1 cellular context compared by ENCODE assay signal in the genomic region with DNA sequence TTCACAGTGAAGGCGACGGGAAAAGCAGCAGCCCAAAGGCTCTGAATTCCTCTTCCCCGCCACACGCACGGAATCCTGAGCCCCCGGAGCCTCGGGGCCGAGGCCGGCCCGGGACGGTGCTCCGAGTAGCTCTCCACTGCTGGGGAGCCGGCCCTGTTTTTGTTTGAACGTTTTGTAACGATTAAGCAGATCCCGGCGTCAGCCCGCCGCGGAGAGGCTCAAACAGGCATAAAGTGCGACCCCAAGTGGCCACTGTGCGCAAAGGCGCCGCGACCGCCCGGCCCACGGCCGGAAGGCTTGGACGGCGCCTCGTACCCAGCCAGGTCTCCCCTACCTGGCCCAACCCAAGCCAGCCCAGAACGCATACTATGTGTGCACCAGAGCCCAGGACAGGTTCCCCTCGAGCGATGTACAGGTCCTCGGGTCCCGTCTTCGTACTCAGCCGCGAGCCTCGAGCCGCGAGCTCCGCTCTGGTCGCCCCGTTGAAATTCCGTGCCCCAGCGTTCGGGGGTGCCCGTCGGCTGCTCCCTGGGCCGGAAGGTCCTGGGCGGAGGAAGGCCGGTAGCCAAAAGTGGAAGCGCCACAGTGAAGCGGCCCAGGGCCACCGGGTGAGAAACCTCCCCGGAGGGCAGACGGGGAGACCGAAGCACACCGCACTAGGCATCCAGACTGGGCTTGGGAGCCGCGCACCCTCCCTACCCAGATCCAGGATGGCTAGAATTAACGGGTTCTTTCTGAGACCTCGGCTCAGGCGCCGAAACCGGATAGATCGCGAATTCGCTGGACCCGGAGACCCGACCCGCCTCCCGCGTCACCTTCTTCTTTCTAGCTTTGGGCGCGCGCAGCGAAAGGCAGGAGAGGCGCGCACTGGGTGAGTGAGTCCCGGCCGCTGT.
TF ChIP-seq lines count a peak whose summit lies in the region.

No MANE protein-coding gene starts in this region.

TF ChIP-seq in HepG2, 621 proteins besides CTCF, POLR2A, EP300 and RAD21 (continued from another document and continues in another):
- TF ChIP-seq, protein P1, sequence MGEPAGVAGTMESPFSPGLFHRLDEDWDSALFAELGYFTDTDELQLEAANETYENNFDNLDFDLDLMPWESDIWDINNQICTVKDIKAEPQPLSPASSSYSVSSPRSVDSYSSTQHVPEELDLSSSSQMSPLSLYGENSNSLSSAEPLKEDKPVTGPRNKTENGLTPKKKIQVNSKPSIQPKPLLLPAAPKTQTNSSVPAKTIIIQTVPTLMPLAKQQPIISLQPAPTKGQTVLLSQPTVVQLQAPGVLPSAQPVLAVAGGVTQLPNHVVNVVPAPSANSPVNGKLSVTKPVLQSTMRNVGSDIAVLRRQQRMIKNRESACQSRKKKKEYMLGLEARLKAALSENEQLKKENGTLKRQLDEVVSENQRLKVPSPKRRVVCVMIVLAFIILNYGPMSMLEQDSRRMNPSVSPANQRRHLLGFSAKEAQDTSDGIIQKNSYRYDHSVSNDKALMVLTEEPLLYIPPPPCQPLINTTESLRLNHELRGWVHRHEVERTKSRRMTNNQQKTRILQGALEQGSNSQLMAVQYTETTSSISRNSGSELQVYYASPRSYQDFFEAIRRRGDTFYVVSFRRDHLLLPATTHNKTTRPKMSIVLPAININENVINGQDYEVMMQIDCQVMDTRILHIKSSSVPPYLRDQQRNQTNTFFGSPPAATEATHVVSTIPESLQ (CRISPR knock-in tag; conservative IDR thresholded peaks at IDR 0.05): no peak; the same call in 1 of the 2 replicates
- TF ChIP-seq ZNF768 (CRISPR knock-in tag; IDR thresholded peaks at IDR 0.05): no peak; the same call in 1 of the 2 replicates
- no peak; the same call in 1 of the 2 replicates for TF ChIP-seq ZNF607 (CRISPR knock-in tag; IDR thresholded peaks at IDR 0.05; ENCODE audit: borderline replicate concordance)
- TF ChIP-seq KDM2A (CRISPR knock-in tag; IDR thresholded peaks at IDR 0.05; ENCODE audit: borderline replicate concordance, low read depth): peak; percentile 93
- TF ChIP-seq THYN1 (CRISPR knock-in tag; IDR thresholded peaks at IDR 0.05; ENCODE audit: borderline replicate concordance, low read depth): no peak
- no peak for TF ChIP-seq ZNF644 (CRISPR knock-in tag; IDR thresholded peaks at IDR 0.05; ENCODE audit: low read depth)
- TF ChIP-seq POLR2AphosphoS5 (IDR thresholded peaks at IDR 0.05; ENCODE audit: low read depth, low read length): no peak
- TF ChIP-seq, protein P2, sequence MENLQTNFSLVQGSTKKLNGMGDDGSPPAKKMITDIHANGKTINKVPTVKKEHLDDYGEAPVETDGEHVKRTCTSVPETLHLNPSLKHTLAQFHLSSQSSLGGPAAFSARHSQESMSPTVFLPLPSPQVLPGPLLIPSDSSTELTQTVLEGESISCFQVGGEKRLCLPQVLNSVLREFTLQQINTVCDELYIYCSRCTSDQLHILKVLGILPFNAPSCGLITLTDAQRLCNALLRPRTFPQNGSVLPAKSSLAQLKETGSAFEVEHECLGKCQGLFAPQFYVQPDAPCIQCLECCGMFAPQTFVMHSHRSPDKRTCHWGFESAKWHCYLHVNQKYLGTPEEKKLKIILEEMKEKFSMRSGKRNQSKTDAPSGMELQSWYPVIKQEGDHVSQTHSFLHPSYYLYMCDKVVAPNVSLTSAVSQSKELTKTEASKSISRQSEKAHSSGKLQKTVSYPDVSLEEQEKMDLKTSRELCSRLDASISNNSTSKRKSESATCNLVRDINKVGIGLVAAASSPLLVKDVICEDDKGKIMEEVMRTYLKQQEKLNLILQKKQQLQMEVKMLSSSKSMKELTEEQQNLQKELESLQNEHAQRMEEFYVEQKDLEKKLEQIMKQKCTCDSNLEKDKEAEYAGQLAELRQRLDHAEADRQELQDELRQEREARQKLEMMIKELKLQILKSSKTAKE (CRISPR knock-in tag; IDR thresholded peaks at IDR 0.05; ENCODE audit: borderline replicate concordance): no peak
- TF ChIP-seq, protein P3, sequence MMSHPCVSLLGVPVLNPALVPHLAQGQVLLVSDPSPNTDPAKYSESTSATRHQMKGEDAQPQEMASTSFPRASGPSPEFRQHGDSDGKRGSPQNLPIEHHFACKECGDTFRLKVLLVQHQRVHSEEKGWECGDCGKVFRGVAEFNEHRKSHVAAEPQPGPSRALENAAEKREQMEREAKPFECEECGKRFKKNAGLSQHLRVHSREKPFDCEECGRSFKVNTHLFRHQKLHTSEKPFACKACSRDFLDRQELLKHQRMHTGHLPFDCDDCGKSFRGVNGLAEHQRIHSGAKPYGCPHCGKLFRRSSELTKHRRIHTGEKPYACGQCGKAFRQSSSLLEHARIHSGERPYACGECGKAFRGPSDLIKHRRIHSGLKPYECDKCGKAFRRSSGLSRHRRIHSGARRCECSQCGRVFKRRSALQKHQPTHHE (CRISPR knock-in tag; IDR thresholded peaks at IDR 0.05; ENCODE audit: borderline replicate concordance): no peak
- TF ChIP-seq ZNF558 (CRISPR knock-in tag; IDR thresholded peaks at IDR 0.05; ENCODE audit: borderline replicate concordance): no peak; the same call in 1 of the 2 replicates
- no peak; the same call in 1 of the 2 replicates for TF ChIP-seq ZNF737 (CRISPR knock-in tag; IDR thresholded peaks at IDR 0.05; ENCODE audit: borderline replicate concordance)
- no peak for TF ChIP-seq TBL1XR1 (IDR thresholded peaks at IDR 0.05; ENCODE audit: borderline replicate concordance, low read length, partially characterized antibody)
- peak; percentile 72; the same call in 1 of the 2 replicates for TF ChIP-seq ZBTB42 (CRISPR knock-in tag; IDR thresholded peaks at IDR 0.05)
- TF ChIP-seq PHF8 (CRISPR knock-in tag; IDR thresholded peaks at IDR 0.05): peak; percentile 37
- TF ChIP-seq, protein P4, sequence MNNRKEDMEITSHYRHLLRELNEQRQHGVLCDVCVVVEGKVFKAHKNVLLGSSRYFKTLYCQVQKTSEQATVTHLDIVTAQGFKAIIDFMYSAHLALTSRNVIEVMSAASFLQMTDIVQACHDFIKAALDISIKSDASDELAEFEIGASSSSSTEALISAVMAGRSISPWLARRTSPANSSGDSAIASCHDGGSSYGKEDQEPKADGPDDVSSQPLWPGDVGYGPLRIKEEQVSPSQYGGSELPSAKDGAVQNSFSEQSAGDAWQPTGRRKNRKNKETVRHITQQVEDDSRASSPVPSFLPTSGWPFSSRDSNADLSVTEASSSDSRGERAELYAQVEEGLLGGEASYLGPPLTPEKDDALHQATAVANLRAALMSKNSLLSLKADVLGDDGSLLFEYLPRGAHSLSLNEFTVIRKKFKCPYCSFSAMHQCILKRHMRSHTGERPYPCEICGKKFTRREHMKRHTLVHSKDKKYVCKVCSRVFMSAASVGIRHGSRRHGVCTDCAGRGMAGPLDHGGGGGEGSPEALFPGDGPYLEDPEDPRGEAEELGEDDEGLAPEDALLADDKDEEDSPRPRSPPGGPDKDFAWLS (CRISPR knock-in tag; IDR thresholded peaks at IDR 0.05; ENCODE audit: borderline replicate concordance): no peak
- TF ChIP-seq ZNF841 (CRISPR knock-in tag; IDR thresholded peaks at IDR 0.05; ENCODE audit: borderline replicate concordance): no peak
- TF ChIP-seq SP4 (CRISPR knock-in tag; IDR thresholded peaks at IDR 0.05): no peak
- no peak for TF ChIP-seq ZNF382 (CRISPR knock-in tag; IDR thresholded peaks at IDR 0.05; ENCODE audit: borderline replicate concordance)
- TF ChIP-seq ZNF143 (CRISPR knock-in tag; IDR thresholded peaks at IDR 0.05): peak; percentile 53; the same call in 1 of the 2 replicates
- TF ChIP-seq MEF2D (CRISPR knock-in tag; IDR thresholded peaks at IDR 0.05): no peak
- TF ChIP-seq, protein P5, sequence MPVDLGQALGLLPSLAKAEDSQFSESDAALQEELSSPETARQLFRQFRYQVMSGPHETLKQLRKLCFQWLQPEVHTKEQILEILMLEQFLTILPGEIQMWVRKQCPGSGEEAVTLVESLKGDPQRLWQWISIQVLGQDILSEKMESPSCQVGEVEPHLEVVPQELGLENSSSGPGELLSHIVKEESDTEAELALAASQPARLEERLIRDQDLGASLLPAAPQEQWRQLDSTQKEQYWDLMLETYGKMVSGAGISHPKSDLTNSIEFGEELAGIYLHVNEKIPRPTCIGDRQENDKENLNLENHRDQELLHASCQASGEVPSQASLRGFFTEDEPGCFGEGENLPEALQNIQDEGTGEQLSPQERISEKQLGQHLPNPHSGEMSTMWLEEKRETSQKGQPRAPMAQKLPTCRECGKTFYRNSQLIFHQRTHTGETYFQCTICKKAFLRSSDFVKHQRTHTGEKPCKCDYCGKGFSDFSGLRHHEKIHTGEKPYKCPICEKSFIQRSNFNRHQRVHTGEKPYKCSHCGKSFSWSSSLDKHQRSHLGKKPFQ (CRISPR knock-in tag; IDR thresholded peaks at IDR 0.05; ENCODE audit: insufficient replicate concordance): no peak
- no peak for TF ChIP-seq ATF7 (IDR thresholded peaks at IDR 0.05)
- no peak for TF ChIP-seq ATF7 (CRISPR knock-in tag; IDR thresholded peaks at IDR 0.05)
- TF ChIP-seq JUND (CRISPR knock-in tag; IDR thresholded peaks at IDR 0.05): no peak
- TF ChIP-seq SNAPC2 (CRISPR knock-in tag; IDR thresholded peaks at IDR 0.05): no peak
- 0 out of 2 replicates have a peak, but pooled peaks have one; percentile 98 for TF ChIP-seq GLI4 (CRISPR knock-in tag; IDR thresholded peaks at IDR 0.05; ENCODE audit: borderline replicate concordance)
- 0 out of 2 replicates have a peak, but pooled peaks have one; percentile 63 for TF ChIP-seq ZNF451 (CRISPR knock-in tag; IDR thresholded peaks at IDR 0.05)
- TF ChIP-seq ZFP36L1 (CRISPR knock-in tag; IDR thresholded peaks at IDR 0.05): no peak
- TF ChIP-seq, protein P6, sequence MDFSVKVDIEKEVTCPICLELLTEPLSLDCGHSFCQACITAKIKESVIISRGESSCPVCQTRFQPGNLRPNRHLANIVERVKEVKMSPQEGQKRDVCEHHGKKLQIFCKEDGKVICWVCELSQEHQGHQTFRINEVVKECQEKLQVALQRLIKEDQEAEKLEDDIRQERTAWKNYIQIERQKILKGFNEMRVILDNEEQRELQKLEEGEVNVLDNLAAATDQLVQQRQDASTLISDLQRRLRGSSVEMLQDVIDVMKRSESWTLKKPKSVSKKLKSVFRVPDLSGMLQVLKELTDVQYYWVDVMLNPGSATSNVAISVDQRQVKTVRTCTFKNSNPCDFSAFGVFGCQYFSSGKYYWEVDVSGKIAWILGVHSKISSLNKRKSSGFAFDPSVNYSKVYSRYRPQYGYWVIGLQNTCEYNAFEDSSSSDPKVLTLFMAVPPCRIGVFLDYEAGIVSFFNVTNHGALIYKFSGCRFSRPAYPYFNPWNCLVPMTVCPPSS (IDR thresholded peaks at IDR 0.05): no peak
- TF ChIP-seq SMAD3 (CRISPR knock-in tag; IDR thresholded peaks at IDR 0.05): no peak; the same call in 1 of the 2 replicates
- no peak for TF ChIP-seq BRD4 (CRISPR knock-in tag; IDR thresholded peaks at IDR 0.05)
- TF ChIP-seq ZNF138 (CRISPR knock-in tag; IDR thresholded peaks at IDR 0.05; ENCODE audit: low read depth): 0 out of 2 replicates have a peak, but pooled peaks have one; percentile 51
- TF ChIP-seq HMGA1 (CRISPR knock-in tag; conservative IDR thresholded peaks at IDR 0.05): no peak
- no peak for TF ChIP-seq SNAI1 (CRISPR knock-in tag; IDR thresholded peaks at IDR 0.05; ENCODE audit: borderline replicate concordance)
- peak; percentile 65 for TF ChIP-seq HNRNPLL (IDR thresholded peaks at IDR 0.05; ENCODE audit: low read depth, low read length, poor library complexity, severe bottlenecking)
- TF ChIP-seq, protein P7, sequence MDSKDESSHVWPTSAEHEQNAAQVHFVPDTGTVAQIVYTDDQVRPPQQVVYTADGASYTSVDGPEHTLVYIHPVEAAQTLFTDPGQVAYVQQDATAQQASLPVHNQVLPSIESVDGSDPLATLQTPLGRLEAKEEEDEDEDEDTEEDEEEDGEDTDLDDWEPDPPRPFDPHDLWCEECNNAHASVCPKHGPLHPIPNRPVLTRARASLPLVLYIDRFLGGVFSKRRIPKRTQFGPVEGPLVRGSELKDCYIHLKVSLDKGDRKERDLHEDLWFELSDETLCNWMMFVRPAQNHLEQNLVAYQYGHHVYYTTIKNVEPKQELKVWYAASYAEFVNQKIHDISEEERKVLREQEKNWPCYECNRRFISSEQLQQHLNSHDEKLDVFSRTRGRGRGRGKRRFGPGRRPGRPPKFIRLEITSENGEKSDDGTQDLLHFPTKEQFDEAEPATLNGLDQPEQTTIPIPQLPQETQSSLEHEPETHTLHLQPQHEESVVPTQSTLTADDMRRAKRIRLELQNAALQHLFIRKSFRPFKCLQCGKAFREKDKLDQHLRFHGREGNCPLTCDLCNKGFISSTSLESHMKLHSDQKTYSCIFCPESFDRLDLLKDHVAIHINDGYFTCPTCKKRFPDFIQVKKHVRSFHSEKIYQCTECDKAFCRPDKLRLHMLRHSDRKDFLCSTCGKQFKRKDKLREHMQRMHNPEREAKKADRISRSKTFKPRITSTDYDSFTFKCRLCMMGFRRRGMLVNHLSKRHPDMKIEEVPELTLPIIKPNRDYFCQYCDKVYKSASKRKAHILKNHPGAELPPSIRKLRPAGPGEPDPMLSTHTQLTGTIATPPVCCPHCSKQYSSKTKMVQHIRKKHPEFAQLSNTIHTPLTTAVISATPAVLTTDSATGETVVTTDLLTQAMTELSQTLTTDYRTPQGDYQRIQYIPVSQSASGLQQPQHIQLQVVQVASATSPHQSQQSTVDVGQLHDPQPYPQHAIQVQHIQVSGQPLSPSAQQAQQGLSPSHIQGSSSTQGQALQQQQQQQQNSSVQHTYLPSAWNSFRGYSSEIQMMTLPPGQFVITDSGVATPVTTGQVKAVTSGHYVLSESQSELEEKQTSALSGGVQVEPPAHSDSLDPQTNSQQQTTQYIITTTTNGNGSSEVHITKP (CRISPR knock-in tag; IDR thresholded peaks at IDR 0.05; ENCODE audit: low read depth): no peak
- no peak for TF ChIP-seq GFI1 (CRISPR knock-in tag; IDR thresholded peaks at IDR 0.05; ENCODE audit: borderline replicate concordance)
- no peak; the same call in 1 of the 2 replicates for TF ChIP-seq AHR (CRISPR knock-in tag; IDR thresholded peaks at IDR 0.05)
- no peak; the same call in 1 of the 2 replicates for TF ChIP-seq ZNF703 (CRISPR knock-in tag; IDR thresholded peaks at IDR 0.05; ENCODE audit: borderline replicate concordance)
- no peak for TF ChIP-seq MTA1 (CRISPR knock-in tag; IDR thresholded peaks at IDR 0.05; ENCODE audit: borderline replicate concordance)
